Comparison of ENCODE assay signal across 6 cellular contexts in genomic region chr20:23990296-23990695, GRCh38. TPM values are rescaled to one million over a fixed set of nuclear protein-coding genes. Genes with fewer than 3 reads are reported as not detected.
"Had no signal": no experiment of that assay in that cellular context is flagged by ENCODE, and none has a peak within 500 bp of the region (broad histone marks: within the 10 kb centered on the region; RNA-seq: fewer than 3 reads in every experiment).

No MANE protein-coding gene starts in this region.

RNA-seq across cellular contexts. Expression of gene GGTLC1, which starts 1.7 kb away (rescaled TPM):
- total RNA-seq: HepG2, HT-29, HT1080, IMR-90, K562 had no signal
- polyA plus RNA-seq: HepG2, IgD-negative memory B cell, IMR-90, K562 had no signal
